In genomic region chr2:32310577-32310976, GRCh38 we compare ENCODE assay signal across 40 cellular contexts. TPM values are rescaled to one million over a fixed set of nuclear protein-coding genes. Genes with fewer than 3 reads are reported as not detected.
A peak's percentile ranks its signal among the peaks of the same experiment; 100 is the strongest.
DNase-seq lines count a peak whose midpoint lies in the region; ATAC-seq, FAIRE-seq and TF ChIP-seq lines count a peak whose summit lies in the region.
"Had no signal": no experiment of that assay in that cellular context is flagged by ENCODE, and none has a peak within 500 bp of the region (broad histone marks: within the 10 kb centered on the region; RNA-seq: fewer than 3 reads in every experiment).

No MANE protein-coding gene starts in this region.

- peaks cover 7% of the 10 kb centered on the region; the same call in 1 of the 2 replicates for H3K4me1 ChIP-seq in HepG2 (ENCODE audit: insufficient read depth, low read length)
- H3K4me1 ChIP-seq in right lobe of liver, result no peaks in the 10 kb centered on the region
- no peaks in the 10 kb centered on the region for H3K4me1 ChIP-seq in IMR-90 (ENCODE audit: control insufficient read depth, insufficient read depth, low read length)
- H3K4me1 ChIP-seq: A549; BE2C; BLaER1; BLaER1 treated with 17β-estradiol and CSF1 and Interleukin-3, amounts not matched to agents 10 nM and 100 nM; Caco-2 had no signal

- DNase-seq in HepG2 (ENCODE audit: low spot score), result no peak
- no peak for DNase-seq in right lobe of liver
- no peak for DNase-seq in IMR-90
- no peak for DNase-seq in WTC11 (ENCODE audit: low spot score)
- DNase-seq in Right ventricle myocardium superior, result no peak
- DNase-seq: 8988T; ACHN; AML-193; BE2C; C1 segment of cervical spinal cord; Caco-2; Calu3; CD4-positive, alpha-beta memory T cell; CD4-positive, alpha-beta T cell; CD4-positive, CD25-positive, alpha-beta regulatory T cell; CD8-positive, alpha-beta memory T cell; CD8-positive, alpha-beta T cell; COR-L47; DMS 273 treated with DMSO at 0.1 percent for 48 hours; DMS153; DMS53; DMS79; DMS79 treated with DMSO at 0.1 percent for 48 hours; DND-41; EL had no signal

- H3K9me3 Mint-ChIP-seq in WTC11, result no peaks in the 10 kb centered on the region
- H3K9me3 Mint-ChIP-seq: CD4-positive, alpha-beta memory T cell; CD4-positive, alpha-beta T cell; CD4-positive, CD25-positive, alpha-beta regulatory T cell; CD8-positive, alpha-beta memory T cell; CD8-positive, alpha-beta T cell had no signal

- H3K56ac ChIP-seq in IMR-90 (ENCODE audit: extremely low read depth, insufficient read depth, low read length), result no peak overlapping the region

- H3K9ac ChIP-seq in HepG2 (ENCODE audit: insufficient read depth, low read depth, low read length) (no peak overlapping the region), IMR-90 (ENCODE audit: low read depth, low read length) (no peak overlapping the region)
- H3K9ac ChIP-seq: BLaER1; BLaER1 treated with 17β-estradiol and CSF1 and Interleukin-3, amounts not matched to agents 10 nM and 100 nM had no signal

- no peak overlapping the region for H3K4me3 Mint-ChIP-seq in WTC11
- H3K4me3 Mint-ChIP-seq: B cell; CD14-positive monocyte; CD4-positive, alpha-beta memory T cell; CD4-positive, alpha-beta T cell; CD4-positive, CD25-positive, alpha-beta regulatory T cell; CD8-positive, alpha-beta memory T cell; CD8-positive, alpha-beta T cell had no signal

- no peaks in the 10 kb centered on the region for H3K36me3 Mint-ChIP-seq in WTC11

- 95% methylated on average over 7 of the region's 7 CpGs for WGBS in HepG2 (ENCODE audit: low lambda C conversion rate)
- 87% methylated on average over 4 of the region's 7 CpGs for WGBS in right lobe of liver (ENCODE audit: insufficient coverage, low coverage, low lambda C conversion rate, missing lambda C conversion rate)
- WGBS in IMR-90 (ENCODE audit: extremely low coverage in 2 of 2, insufficient read length in 1 of 2), 2 experiments, result 100% methylated on average over 4 of the region's 7 CpGs; no CpG with 5 or more reads in 1 of the 2 experiments

- H3K4me2 ChIP-seq in HepG2 (ENCODE audit: low read depth, low read length) (no peak overlapping the region), IMR-90 (ENCODE audit: low read depth, low read length) (no peak overlapping the region)
- H3K4me2 ChIP-seq: A549; BLaER1; BLaER1 treated with 17β-estradiol and CSF1 and Interleukin-3, amounts not matched to agents 10 nM and 100 nM had no signal

- TF ChIP-seq CTCF in HepG2 (CRISPR knock-in tag; IDR thresholded peaks at IDR 0.05) (no peak), right lobe of liver (IDR thresholded peaks at IDR 0.05) (no peak), IMR-90 (conservative IDR thresholded peaks at IDR 0.05; ENCODE audit: low read depth, low read length) (no peak), WTC11 (IDR thresholded peaks at IDR 0.05) (no peak)

- H3K4me3 ChIP-seq in HepG2 (replicated peaks in 1 of 3; ENCODE audit: insufficient read depth in 1 of 3, low read depth in 2 of 3, low read length in 3 of 3) (no peak overlapping the region), right lobe of liver (no peak overlapping the region), IMR-90 (ENCODE audit: insufficient read depth, low read depth, low read length) (no peak overlapping the region)
- H3K4me3 ChIP-seq: A549; BLaER1; BLaER1 treated with 17β-estradiol and CSF1 and Interleukin-3, amounts not matched to agents 10 nM and 100 nM had no signal

- ATAC-seq in HepG2 (no peak), right lobe of liver (no peak), IMR-90 (ENCODE audit: low read depth) (no peak), WTC11 (no peak), Right ventricle myocardium superior (ENCODE audit: poor library complexity) (no peak), HG03025 (IDR thresholded peaks at IDR 0.05; ENCODE audit: low FRiP score, unreplicated experiment) (no peak)
- ATAC-seq: A549; CD8-positive, alpha-beta T cell had no signal

- H2BK15ac ChIP-seq in IMR-90 (ENCODE audit: low read depth, low read length), result no peak overlapping the region

- H3K9me1 ChIP-seq in IMR-90 (ENCODE audit: insufficient read depth, low read length), result no peaks in the 10 kb centered on the region

- FAIRE-seq in HepG2 (lab: Jason Lieb, UNC), result no peak
- FAIRE-seq: A204.1, D721Med had no signal

- H3K79me2 ChIP-seq in HepG2 (ENCODE audit: insufficient read depth, low read length), result no peaks in the 10 kb centered on the region

- H2AK9ac ChIP-seq in IMR-90 (replicated peaks; ENCODE audit: low read depth, low read length, poor library complexity), result no peak overlapping the region

- H3K27me3 ChIP-seq in HepG2 (ENCODE audit: control insufficient read depth in 1 of 2, insufficient read depth in 2 of 2, low read length in 2 of 2), result no peaks in the 10 kb centered on the region
- H3K27me3 ChIP-seq in right lobe of liver, result no peaks in the 10 kb centered on the region
- H3K27me3 ChIP-seq in IMR-90 (ENCODE audit: control insufficient read depth, insufficient read depth, low read length), result no peaks in the 10 kb centered on the region
- H3K27me3 ChIP-seq: BE2C; BLaER1; BLaER1 treated with 17β-estradiol and CSF1 and Interleukin-3, amounts not matched to agents 10 nM and 100 nM had no signal

- H3K27me3 Mint-ChIP-seq in WTC11 (ENCODE audit: low read depth), result no peaks in the 10 kb centered on the region
- H3K27me3 Mint-ChIP-seq: B cell; CD4-positive, alpha-beta memory T cell; CD4-positive, alpha-beta T cell; CD4-positive, CD25-positive, alpha-beta regulatory T cell; CD8-positive, alpha-beta memory T cell had no signal

- TF ChIP-seq EP300 in HepG2 (IDR thresholded peaks at IDR 0.05; ENCODE audit: low read depth in 2 of 2, low read length in 2 of 2) (no peak), HepG2 (CRISPR knock-in tag; IDR thresholded peaks at IDR 0.05; ENCODE audit: borderline replicate concordance) (no peak)

- no peak overlapping the region for H4K8ac ChIP-seq in IMR-90 (ENCODE audit: low read depth in 2 of 2, low read length in 2 of 2)

- H3K36me3 ChIP-seq in HepG2 (replicated peaks in 1 of 2; ENCODE audit: control insufficient read depth in 1 of 2, insufficient read depth in 2 of 2, low read length in 2 of 2) (peaks cover 0 to 20% of the 10 kb centered on the region in 2 experiments), right lobe of liver (peaks cover 0 to 4% (median 0%) of the 10 kb centered on the region in 4 donors), IMR-90 (ENCODE audit: control insufficient read depth, insufficient read depth, low read length) (peaks cover 6% of the 10 kb centered on the region)

- intact Hi-C loops in HepG2 (cut with micrococcal nuclease; ENCODE audit: unreplicated experiment) (no loop called here), right lobe of liver (cut with DNase I) (no loop called here), IMR-90 (cut with micrococcal nuclease) (no loop called here), Right ventricle myocardium superior (cut with DNase I) (no loop called here)

- H3K27ac Mint-ChIP-seq in WTC11, result no peak overlapping the region
- H3K27ac Mint-ChIP-seq: B cell; CD4-positive, alpha-beta T cell; CD4-positive, CD25-positive, alpha-beta regulatory T cell; CD8-positive, alpha-beta memory T cell; CD8-positive, alpha-beta T cell had no signal

- H2AFZ ChIP-seq in HepG2 (ENCODE audit: low read length) (no peak overlapping the region), IMR-90 (replicated peaks; ENCODE audit: low read length, poor library complexity) (no peak overlapping the region)

- POLR2A ChIA-PET in HepG2 (lab: Yijun Ruan, JAX) (interaction anchor here (1.5 kb wide), 1 partner anchor 19 kb away, joined by 6 read pairs; no protein-coding TSS in a partner anchor), IMR-90 (lab: Charles Lee; ENCODE audit: unreplicated experiment) (no interaction called here), WTC11 (lab: Charles Lee) (no interaction called here)

- H3K14ac ChIP-seq in IMR-90 (replicated peaks; ENCODE audit: low read depth, low read length), result no peak overlapping the region

- H2BK20ac ChIP-seq in IMR-90 (ENCODE audit: low read depth, low read length), result no peak overlapping the region

- H3K18ac ChIP-seq in IMR-90 (ENCODE audit: low read depth, low read length), result no peak overlapping the region

- no peaks in the 10 kb centered on the region for H4K20me1 ChIP-seq in HepG2 (ENCODE audit: insufficient read depth, low read length)
- no peaks in the 10 kb centered on the region for H4K20me1 ChIP-seq in IMR-90 (ENCODE audit: insufficient read depth, low read length)
- H4K20me1 ChIP-seq: BLaER1 had no signal

- no peaks in the 10 kb centered on the region for H3K4me1 Mint-ChIP-seq in WTC11
- H3K4me1 Mint-ChIP-seq: B cell; CD14-positive monocyte; CD8-positive, alpha-beta memory T cell had no signal

- no peaks in the 10 kb centered on the region for H3K79me1 ChIP-seq in IMR-90 (ENCODE audit: low read depth in 1 of 2, low read length in 2 of 2)

- H3K27ac ChIP-seq in HepG2 (ENCODE audit: extremely low read length, insufficient read depth, low read length), result no peak overlapping the region
- no peak overlapping the region for H3K27ac ChIP-seq in right lobe of liver
- H3K27ac ChIP-seq in IMR-90 (ENCODE audit: insufficient read depth, low read length), result no peak overlapping the region
- H3K27ac ChIP-seq: 22Rv1; A549; BLaER1; BLaER1 treated with 17β-estradiol and CSF1 and Interleukin-3, amounts not matched to agents 10 nM and 100 nM; C4-2B had no signal

- dilution Hi-C loops in IMR-90 (cut with HindIII; ENCODE audit: low sequenced_read_pairs, unreplicated experiment), result no loop called here

- TF ChIP-seq POLR2A in HepG2 (IDR thresholded peaks at IDR 0.05; ENCODE audit: insufficient read depth in 1 of 2, low read depth in 2 of 2, low read length in 2 of 2), result no peak
- TF ChIP-seq POLR2A in right lobe of liver (IDR thresholded peaks at IDR 0.05), result no peak
- no peak for TF ChIP-seq POLR2A in IMR-90 (IDR thresholded peaks at IDR 0.05; ENCODE audit: low read depth, low read length)

- H4K5ac ChIP-seq in IMR-90 (ENCODE audit: low read depth, low read length), result no peak overlapping the region

- no peak for TF ChIP-seq RAD21 in HepG2 (CRISPR knock-in tag; IDR thresholded peaks at IDR 0.05)
- no peak for TF ChIP-seq RAD21 in IMR-90 (IDR thresholded peaks at IDR 0.05; ENCODE audit: low read length)

- BruUV-seq in HepG2 (replicated peaks; lab: Mats Ljungman, UMichigan) (no TSS peak), IMR-90 (replicated peaks; lab: Mats Ljungman, UMichigan) (TSS peak; percentile 9)

- H2AK5ac ChIP-seq in IMR-90 (ENCODE audit: low read depth, low read length), result no peak overlapping the region

- CTCF ChIA-PET in HepG2 (lab: Yijun Ruan, JAX; ENCODE audit: low intra/inter-chr PET ratio, low total read pairs), result no interaction called here
- CTCF ChIA-PET in IMR-90 (lab: Yijun Ruan, JAX), result no interaction called here
- CTCF ChIA-PET in WTC11 (lab: Charles Lee), result no interaction called here

- no peak overlapping the region for H3K4ac ChIP-seq in IMR-90 (ENCODE audit: low read depth, low read length)

- H3K23ac ChIP-seq in IMR-90 (ENCODE audit: low read depth, low read length), result no peak overlapping the region

- H2BK120ac ChIP-seq in IMR-90 (ENCODE audit: low read depth, low read length), result no peak overlapping the region

- no peak overlapping the region for H4K91ac ChIP-seq in IMR-90 (ENCODE audit: insufficient read depth, low read depth, low read length)

- in situ Hi-C loops in HepG2 (cut with HindIII; ENCODE audit: extremely low pct_ligation_motif_present, low pct_unique_long_range_greater_than_20kb), result no loop called here
- in situ Hi-C loops in IMR-90 (cut with MboI; ENCODE audit: low sequenced_read_pairs), result no loop called here

- H2BK5ac ChIP-seq in IMR-90 (ENCODE audit: low read depth, low read length, poor library complexity, severe bottlenecking), result no peak overlapping the region

- no peaks in the 10 kb centered on the region for H3K9me3 ChIP-seq in HepG2 (ENCODE audit: low read length)
- H3K9me3 ChIP-seq in right lobe of liver, result no peaks in the 10 kb centered on the region
- H3K9me3 ChIP-seq in IMR-90 (ENCODE audit: control insufficient read depth, insufficient read depth, low read length), result no peaks in the 10 kb centered on the region
- H3K9me3 ChIP-seq: A549; BE2C; BLaER1; BLaER1 treated with 17β-estradiol and CSF1 and Interleukin-3, amounts not matched to agents 10 nM and 100 nM; Caco-2 had no signal

RNA-seq across cellular contexts. Expression of gene YIPF4, which starts 32.9 kb away (rescaled TPM):
- 39.1 and 43.9 TPM in 2 replicates for total RNA-seq in HepG2 (2016; rRNA removed; fragmentation: Illumina TruSeq; extraction: Trizol)
- 5.4 and 7.7 TPM in 2 replicates for total RNA-seq in HepG2 (2016; cell fraction: cytosol; rRNA removed; fragmentation: Illumina TruSeq; extraction: Trizol; ENCODE audit: low read depth)
- 43.3 and 45.3 TPM in 2 replicates for total RNA-seq in HepG2 (2016; cell fraction: insoluble cytoplasmic fraction; rRNA removed; fragmentation: Illumina TruSeq; extraction: Trizol)
- 15.9 and 17.6 TPM in 2 replicates for total RNA-seq in HepG2 (2016; cell fraction: membrane; rRNA removed; fragmentation: Illumina TruSeq; extraction: Trizol)
- 32.7 and 48.1 TPM in 2 replicates for total RNA-seq in HepG2 (2016; cell fraction: nucleus; rRNA removed; fragmentation: Illumina TruSeq; extraction: Trizol)
- polyA plus RNA-seq in HepG2 (2011; rRNA removed), result 16.0 and 19.0 TPM in 2 replicates
- polyA plus RNA-seq in HepG2 (2011; cell fraction: cytosol; rRNA removed), result 4.0 and 10.3 TPM in 2 replicates
- polyA plus RNA-seq in HepG2 (2011; cell fraction: nucleus; rRNA removed), result 3.5 and 4.7 TPM in 2 replicates
- 59.3 and 77.8 TPM in 2 replicates for polyA plus RNA-seq in HepG2 (2012)
- 5.9 and 9.7 TPM in 2 replicates for polyA plus RNA-seq in HepG2 (2016; cell fraction: cytosol; fragmentation: Illumina TruSeq; extraction: Trizol; ENCODE audit: low read depth)
- polyA plus RNA-seq in HepG2 (2016; cell fraction: insoluble cytoplasmic fraction; fragmentation: Illumina TruSeq; extraction: Trizol; ENCODE audit: low read depth), result 34.4 and 43.8 TPM in 2 replicates
- polyA plus RNA-seq in HepG2 (2016; cell fraction: membrane; fragmentation: Illumina TruSeq; extraction: Trizol; ENCODE audit: low read depth), result 10.6 and 14.6 TPM in 2 replicates
- 37.2 and 38.4 TPM in 2 replicates for polyA plus RNA-seq in HepG2 (2016; cell fraction: nucleus; fragmentation: Illumina TruSeq; extraction: Trizol; ENCODE audit: insufficient read depth, low read depth)
- polyA minus RNA-seq in HepG2 (2011; rRNA and poly(A)+ RNA removed; ENCODE audit: low replicate concordance), result 3.9 and 4.0 TPM in 2 replicates
- polyA minus RNA-seq in HepG2 (2011; cell fraction: cytosol; rRNA and poly(A)+ RNA removed), result 10.0 and 20.0 TPM in 2 replicates
- 21.8 and 32.4 TPM in 2 replicates for polyA minus RNA-seq in HepG2 (2011; cell fraction: nucleus; rRNA and poly(A)+ RNA removed)
- 10 to 100 TPM in 5 of 6 experiments, 1 to 10 TPM in 1; 8.8 to 49.3 (median 29.9) TPM for total RNA-seq in right lobe of liver
- total RNA-seq in IMR-90 (2012; rRNA removed), result 3.6 and 15.8 TPM in 2 replicates
- polyA plus RNA-seq in IMR-90 (2012; rRNA removed), result 4.1 and 6.8 TPM in 2 replicates
- polyA plus RNA-seq in IMR-90 (2012; cell fraction: cytosol; rRNA removed), result 0.77 and 1.0 TPM in 2 replicates
- polyA plus RNA-seq in IMR-90 (2012; cell fraction: nucleus; rRNA removed; ENCODE audit: low replicate concordance), result 0.65 and 2.0 TPM in 2 replicates
- total RNA-seq in WTC11 (2021), result 23.0 to 24.8 TPM (median 24.5 TPM) in 3 replicates
- total RNA-seq in Right ventricle myocardium superior, result 67.5 TPM

RNA-seq across cellular contexts. Expression of gene NLRC4, which starts 45.9 kb away (rescaled TPM):
- total RNA-seq in HepG2 (2016; rRNA removed; fragmentation: Illumina TruSeq; extraction: Trizol) (0.06 and 0.15 TPM in 2 replicates), right lobe of liver (1 to 10 TPM in 2 of 6 experiments, under 1 TPM in 4; 0.56 to 1.9 (median 0.81) TPM), IMR-90 (2012; rRNA removed) (not detected in 2 replicates), WTC11 (2021) (not detected in 3 replicates), Right ventricle myocardium superior (1.1 TPM)
- total RNA-seq in HepG2 (2016; cell fraction: cytosol; rRNA removed; fragmentation: Illumina TruSeq; extraction: Trizol; ENCODE audit: low read depth), result not detected in 2 replicates
- 0.11 TPM in 1 of 2 replicates, not detected in the other for total RNA-seq in HepG2 (2016; cell fraction: insoluble cytoplasmic fraction; rRNA removed; fragmentation: Illumina TruSeq; extraction: Trizol)
- 0.03 TPM in 1 of 2 replicates, not detected in the other for total RNA-seq in HepG2 (2016; cell fraction: membrane; rRNA removed; fragmentation: Illumina TruSeq; extraction: Trizol)
- total RNA-seq in HepG2 (2016; cell fraction: nucleus; rRNA removed; fragmentation: Illumina TruSeq; extraction: Trizol), result 0.19 TPM in 1 of 2 replicates, not detected in the other
- polyA plus RNA-seq in HepG2 (2011; rRNA removed) (0.29 and 0.34 TPM in 2 replicates), IMR-90 (2012; rRNA removed) (not detected in 2 replicates)
- polyA plus RNA-seq in HepG2 (2011; cell fraction: cytosol; rRNA removed), result 0.17 and 0.32 TPM in 2 replicates
- 0.31 and 0.32 TPM in 2 replicates for polyA plus RNA-seq in HepG2 (2011; cell fraction: nucleus; rRNA removed)
- polyA plus RNA-seq in HepG2 (2012), result 0.49 and 1.3 TPM in 2 replicates
- not detected in 2 replicates for polyA plus RNA-seq in HepG2 (2016; cell fraction: cytosol; fragmentation: Illumina TruSeq; extraction: Trizol; ENCODE audit: low read depth)
- 0.09 TPM in 1 of 2 replicates, not detected in the other for polyA plus RNA-seq in HepG2 (2016; cell fraction: insoluble cytoplasmic fraction; fragmentation: Illumina TruSeq; extraction: Trizol; ENCODE audit: low read depth)
- polyA plus RNA-seq in HepG2 (2016; cell fraction: membrane; fragmentation: Illumina TruSeq; extraction: Trizol; ENCODE audit: low read depth), result not detected in 2 replicates
- 0.23 TPM in 1 of 2 replicates, not detected in the other for polyA plus RNA-seq in HepG2 (2016; cell fraction: nucleus; fragmentation: Illumina TruSeq; extraction: Trizol; ENCODE audit: insufficient read depth, low read depth)
- polyA minus RNA-seq in HepG2 (2011; rRNA and poly(A)+ RNA removed; ENCODE audit: low replicate concordance), result 0.05 and 0.06 TPM in 2 replicates
- 0.20 and 0.53 TPM in 2 replicates for polyA minus RNA-seq in HepG2 (2011; cell fraction: cytosol; rRNA and poly(A)+ RNA removed)
- polyA minus RNA-seq in HepG2 (2011; cell fraction: nucleus; rRNA and poly(A)+ RNA removed), result 0.64 and 1.1 TPM in 2 replicates
- polyA plus RNA-seq in IMR-90 (2012; cell fraction: cytosol; rRNA removed), result not detected in 2 replicates
- not detected in 2 replicates for polyA plus RNA-seq in IMR-90 (2012; cell fraction: nucleus; rRNA removed; ENCODE audit: low replicate concordance)
- total RNA-seq: A172; A673; Caco-2; Calu3; CD4-positive, CD25-positive, alpha-beta regulatory T cell; CD8-positive, alpha-beta T cell; Daoy had no signal
- polyA plus RNA-seq: AG04450; BJ; CD8-positive, alpha-beta memory T cell had no signal

RNA-seq across cellular contexts. Expression of gene BIRC6, which starts 46.2 kb away (rescaled TPM):
- total RNA-seq in HepG2 (2016; rRNA removed; fragmentation: Illumina TruSeq; extraction: Trizol) (120 and 158 TPM in 2 replicates), right lobe of liver (10 to 100 TPM; 43.1 to 63.5 (median 47.2) TPM), IMR-90 (2012; rRNA removed) (251 and 316 TPM in 2 replicates), WTC11 (2021) (56.8 to 63.1 TPM (median 59.1 TPM) in 3 replicates), Right ventricle myocardium superior (32.9 TPM)
- total RNA-seq in HepG2 (2016; cell fraction: cytosol; rRNA removed; fragmentation: Illumina TruSeq; extraction: Trizol; ENCODE audit: low read depth), result 98.2 and 106 TPM in 2 replicates
- 111 and 153 TPM in 2 replicates for total RNA-seq in HepG2 (2016; cell fraction: insoluble cytoplasmic fraction; rRNA removed; fragmentation: Illumina TruSeq; extraction: Trizol)
- total RNA-seq in HepG2 (2016; cell fraction: membrane; rRNA removed; fragmentation: Illumina TruSeq; extraction: Trizol), result 68.7 and 72.0 TPM in 2 replicates
- total RNA-seq in HepG2 (2016; cell fraction: nucleus; rRNA removed; fragmentation: Illumina TruSeq; extraction: Trizol), result 178 and 187 TPM in 2 replicates
- polyA plus RNA-seq in HepG2 (2011; rRNA removed) (64.8 and 65.6 TPM in 2 replicates), IMR-90 (2012; rRNA removed) (21.1 and 26.5 TPM in 2 replicates)
- 36.0 and 51.5 TPM in 2 replicates for polyA plus RNA-seq in HepG2 (2011; cell fraction: cytosol; rRNA removed)
- 98.6 and 106 TPM in 2 replicates for polyA plus RNA-seq in HepG2 (2011; cell fraction: nucleus; rRNA removed)
- polyA plus RNA-seq in HepG2 (2012), result 42.2 and 47.8 TPM in 2 replicates
- polyA plus RNA-seq in HepG2 (2016; cell fraction: cytosol; fragmentation: Illumina TruSeq; extraction: Trizol; ENCODE audit: low read depth), result 2.3 and 2.4 TPM in 2 replicates
- polyA plus RNA-seq in HepG2 (2016; cell fraction: insoluble cytoplasmic fraction; fragmentation: Illumina TruSeq; extraction: Trizol; ENCODE audit: low read depth), result 64.2 and 67.3 TPM in 2 replicates
- 5.8 and 7.0 TPM in 2 replicates for polyA plus RNA-seq in HepG2 (2016; cell fraction: membrane; fragmentation: Illumina TruSeq; extraction: Trizol; ENCODE audit: low read depth)
- 59.4 and 64.8 TPM in 2 replicates for polyA plus RNA-seq in HepG2 (2016; cell fraction: nucleus; fragmentation: Illumina TruSeq; extraction: Trizol; ENCODE audit: insufficient read depth, low read depth)
- polyA minus RNA-seq in HepG2 (2011; rRNA and poly(A)+ RNA removed; ENCODE audit: low replicate concordance), result 673 and 951 TPM in 2 replicates
- polyA minus RNA-seq in HepG2 (2011; cell fraction: cytosol; rRNA and poly(A)+ RNA removed), result 177 and 213 TPM in 2 replicates
- polyA minus RNA-seq in HepG2 (2011; cell fraction: nucleus; rRNA and poly(A)+ RNA removed), result 675 and 750 TPM in 2 replicates
- 7.3 and 9.8 TPM in 2 replicates for polyA plus RNA-seq in IMR-90 (2012; cell fraction: cytosol; rRNA removed)
- polyA plus RNA-seq in IMR-90 (2012; cell fraction: nucleus; rRNA removed; ENCODE audit: low replicate concordance), result 11.4 and 57.8 TPM in 2 replicates

Comparison
In these comparisons a context has a peak if more than half of its experiments do, and no peak if none do; other contexts are left out.
1. Of the 50 proteins assayed by ChIP-seq in both HepG2 and WTC11: peak only in HepG2: none; only in WTC11: none; in both: ZNF121; in neither: 49.